Comparison of ENCODE assay signal across 18 cellular contexts in the genomic region with DNA sequence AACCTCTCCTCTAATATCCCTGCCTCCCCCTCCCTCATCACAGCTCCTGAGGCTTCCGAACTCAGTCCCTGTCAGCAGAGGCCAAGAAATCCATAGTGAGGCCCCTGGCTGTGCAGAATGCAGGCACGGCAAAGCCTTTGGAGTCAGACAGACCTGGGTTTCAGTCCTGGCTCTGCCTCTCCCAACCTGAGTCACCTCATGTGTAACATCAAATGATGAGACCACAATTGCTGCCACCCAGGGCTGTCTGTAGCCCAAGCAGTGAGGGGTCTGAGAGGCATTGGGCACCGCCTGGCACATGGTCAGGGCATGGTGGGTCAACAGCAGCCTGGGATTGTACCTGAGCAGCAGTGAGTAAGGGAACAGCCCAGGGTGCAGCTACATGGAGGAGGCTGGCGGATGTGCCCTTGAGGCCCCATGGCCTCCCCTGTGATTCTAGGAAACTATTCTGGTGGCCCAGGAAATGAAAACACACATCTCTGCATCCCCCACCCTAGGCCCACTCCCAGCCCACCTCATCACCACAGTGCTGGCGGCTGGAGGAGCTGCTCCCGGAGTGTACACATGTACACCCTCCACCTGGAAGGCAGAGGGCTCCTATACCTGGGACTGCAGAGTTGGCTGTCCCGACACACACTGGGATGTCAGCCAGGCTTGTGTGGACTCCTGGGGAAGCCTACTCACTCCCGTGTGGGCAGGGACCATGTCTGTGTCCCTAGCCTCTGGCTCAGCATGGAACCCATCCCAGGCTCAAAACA. TPM values are rescaled to one million over a fixed set of nuclear protein-coding genes. Genes with fewer than 3 reads are reported as not detected.
DNase-seq lines count a peak whose midpoint lies in the region; ATAC-seq and TF ChIP-seq lines count a peak whose summit lies in the region.
"Had no signal": no experiment of that assay in that cellular context is flagged by ENCODE, and none has a peak within 500 bp of the region (broad histone marks: within the 10 kb centered on the region; RNA-seq: fewer than 3 reads in every experiment).

No MANE protein-coding gene starts in this region.

- intact Hi-C loops in gastrocnemius medialis (cut with DNase I; ENCODE audit: low total_unique reads), result loop anchor here (1.0 to 2.0 kb wide), 2 partner anchors 27 to 85 kb away; no protein-coding TSS in a partner anchor

- no peak for ATAC-seq in GM23338
- ATAC-seq in gastrocnemius medialis, result no peak
- ATAC-seq in GM18867 (IDR thresholded peaks at IDR 0.05; ENCODE audit: unreplicated experiment), result no peak
- ATAC-seq: activated CD4-positive, CD25-positive, alpha-beta regulatory T cell treated with anti-CD3 and anti-CD28 coated beads, Interleukin-2, amount 50 U/mL, for 24 hours had no signal

- no peak for DNase-seq in GM23338 (ENCODE audit: low spot score)
- DNase-seq in WERI-Rb-1, result no peak
- peak; percentile 7 for DNase-seq in iPS-NIHi7 (ENCODE audit: extremely low spot score)
- no peak for DNase-seq in gastrocnemius medialis
- no peak for DNase-seq in germinal center (ENCODE audit: low spot score)
- no peak for DNase-seq in NCI-H774 (lab: John Stamatoyannopoulos, UW)
- DNase-seq: NCI-H1105; stimulated activated CD4-positive, alpha-beta T cell treated with anti-CD3 and anti-CD28 coated beads, Interleukin-2, amount 100 ng/mL, for 24 hours had no signal

- H3K9me2 ChIP-seq in GM23338 (ENCODE audit: insufficient read depth), result no peaks in the 10 kb centered on the region

- H3K36me3 Mint-ChIP-seq in GM23338 (ENCODE audit: low read depth), result no peaks in the 10 kb centered on the region

- H3K9me3 Mint-ChIP-seq in GM23338, result no peaks in the 10 kb centered on the region
- H3K9me3 Mint-ChIP-seq: activated T-helper 1 cell treated with anti-CD3 and anti-CD28 coated beads, Interleukin-12 subunit alpha, Interleukin-12 subunit beta, Interleukin-2, Interleukin-4 antibody, amounts not matched to agents 30 ng/mL and 10 ng/mL and 1 ng/mL, durations not matched to agents 14 hours and 24 hours and 36 hours had no signal

- no peak for TF ChIP-seq CTCF in GM23338 (conservative IDR thresholded peaks at IDR 0.05; ENCODE audit: low read depth in 2 of 2)
- TF ChIP-seq CTCF in WERI-Rb-1 (IDR thresholded peaks at IDR 0.05; ENCODE audit: low read depth, low read length), result no peak
- TF ChIP-seq CTCF in gastrocnemius medialis (IDR thresholded peaks at IDR 0.05 in 4 of 5, conservative IDR thresholded peaks at IDR 0.05 in 1 of 5), result no peak

- peak overlapping the region; percentile 32; the same call in 1 of the 2 replicates for H2AFZ ChIP-seq in GM23338

- H3K27me3 ChIP-seq in GM23338 (ENCODE audit: insufficient read depth) (no peaks in the 10 kb centered on the region), WERI-Rb-1 (ENCODE audit: insufficient read depth, low read depth, severe bottlenecking) (no peaks in the 10 kb centered on the region), gastrocnemius medialis (no peaks in the 10 kb centered on the region)
- H3K27me3 ChIP-seq: heart left ventricle, SJSA1 had no signal

- H3K4me2 ChIP-seq in GM23338, result no peak overlapping the region

- H3K79me2 ChIP-seq in GM23338 (replicated peaks; ENCODE audit: insufficient read depth), result no peaks in the 10 kb centered on the region

- H3K27ac Mint-ChIP-seq in GM23338, result no peak overlapping the region
- H3K27ac Mint-ChIP-seq: activated T-helper 1 cell treated with anti-CD3 and anti-CD28 coated beads, Interleukin-12 subunit alpha, Interleukin-12 subunit beta, Interleukin-2, Interleukin-4 antibody, amounts not matched to agents 30 ng/mL and 10 ng/mL and 1 ng/mL, durations not matched to agents 14 hours and 24 hours and 36 hours had no signal

- H3K27ac ChIP-seq in GM23338 (ENCODE audit: low read depth) (no peak overlapping the region), WERI-Rb-1 (peak overlapping the region; percentile 79), gastrocnemius medialis (peak overlapping the region; percentile 11 to 69 (median 41))
- H3K27ac ChIP-seq: SJSA1 had no signal

- H3K36me3 ChIP-seq in GM23338 (ENCODE audit: insufficient read depth) (no peaks in the 10 kb centered on the region), WERI-Rb-1 (no peaks in the 10 kb centered on the region; the same call in 1 of the 2 replicates), gastrocnemius medialis (no peaks in the 10 kb centered on the region)
- H3K36me3 ChIP-seq: heart left ventricle, SJSA1 had no signal

- H3K9me3 ChIP-seq in WERI-Rb-1 (ENCODE audit: severe bottlenecking), result no peaks in the 10 kb centered on the region
- no peaks in the 10 kb centered on the region for H3K9me3 ChIP-seq in gastrocnemius medialis
- H3K9me3 ChIP-seq: heart left ventricle, SJSA1 had no signal

- no peak overlapping the region for H3K4me3 Mint-ChIP-seq in GM23338
- H3K4me3 Mint-ChIP-seq: activated T-helper 1 cell treated with anti-CD3 and anti-CD28 coated beads, Interleukin-12 subunit alpha, Interleukin-12 subunit beta, Interleukin-2, Interleukin-4 antibody, amounts not matched to agents 30 ng/mL and 10 ng/mL and 1 ng/mL, durations not matched to agents 14 hours and 24 hours and 36 hours had no signal

- no peaks in the 10 kb centered on the region for H4K20me1 ChIP-seq in GM23338 (replicated peaks; ENCODE audit: insufficient read depth)

- no peaks in the 10 kb centered on the region for H3F3A ChIP-seq in GM23338 (replicated peaks; ENCODE audit: low read depth)

- in situ Hi-C loops in gastrocnemius medialis (cut with MboI; ENCODE audit: low sequenced_read_pairs in 4 of 4), result loop anchor here in 2 of 4 donors (10.0 kb wide), 1 partner anchor 79 kb away; no protein-coding TSS in a partner anchor

- H3K4me3 ChIP-seq in GM23338 (no peak overlapping the region), WERI-Rb-1 (ENCODE audit: low read depth, low read length) (no peak overlapping the region), gastrocnemius medialis (no peak overlapping the region)
- H3K4me3 ChIP-seq: heart left ventricle, SJSA1 had no signal

- H3K4me1 Mint-ChIP-seq in GM23338, result peaks cover 2% of the 10 kb centered on the region; the same call in 1 of the 3 replicates

- peaks cover 11% of the 10 kb centered on the region for H3K27me3 Mint-ChIP-seq in GM23338 (ENCODE audit: insufficient read depth, low read depth, poor library complexity)

- H3K4me1 ChIP-seq in GM23338 (ENCODE audit: insufficient read depth) (no peaks in the 10 kb centered on the region), gastrocnemius medialis (peaks cover 4 to 8% of the 10 kb centered on the region in 2 donors)

- TF ChIP-seq POLR2A in gastrocnemius medialis (IDR thresholded peaks at IDR 0.05), result no peak

TF ChIP-seq in GM23338, 12 proteins besides CTCF, POLR2A, EP300 and RAD21 (continues in another document):
- TF ChIP-seq POLR2AphosphoS5 (IDR thresholded peaks at IDR 0.05; ENCODE audit: low read depth), result no peak
- TF ChIP-seq, protein P1, sequence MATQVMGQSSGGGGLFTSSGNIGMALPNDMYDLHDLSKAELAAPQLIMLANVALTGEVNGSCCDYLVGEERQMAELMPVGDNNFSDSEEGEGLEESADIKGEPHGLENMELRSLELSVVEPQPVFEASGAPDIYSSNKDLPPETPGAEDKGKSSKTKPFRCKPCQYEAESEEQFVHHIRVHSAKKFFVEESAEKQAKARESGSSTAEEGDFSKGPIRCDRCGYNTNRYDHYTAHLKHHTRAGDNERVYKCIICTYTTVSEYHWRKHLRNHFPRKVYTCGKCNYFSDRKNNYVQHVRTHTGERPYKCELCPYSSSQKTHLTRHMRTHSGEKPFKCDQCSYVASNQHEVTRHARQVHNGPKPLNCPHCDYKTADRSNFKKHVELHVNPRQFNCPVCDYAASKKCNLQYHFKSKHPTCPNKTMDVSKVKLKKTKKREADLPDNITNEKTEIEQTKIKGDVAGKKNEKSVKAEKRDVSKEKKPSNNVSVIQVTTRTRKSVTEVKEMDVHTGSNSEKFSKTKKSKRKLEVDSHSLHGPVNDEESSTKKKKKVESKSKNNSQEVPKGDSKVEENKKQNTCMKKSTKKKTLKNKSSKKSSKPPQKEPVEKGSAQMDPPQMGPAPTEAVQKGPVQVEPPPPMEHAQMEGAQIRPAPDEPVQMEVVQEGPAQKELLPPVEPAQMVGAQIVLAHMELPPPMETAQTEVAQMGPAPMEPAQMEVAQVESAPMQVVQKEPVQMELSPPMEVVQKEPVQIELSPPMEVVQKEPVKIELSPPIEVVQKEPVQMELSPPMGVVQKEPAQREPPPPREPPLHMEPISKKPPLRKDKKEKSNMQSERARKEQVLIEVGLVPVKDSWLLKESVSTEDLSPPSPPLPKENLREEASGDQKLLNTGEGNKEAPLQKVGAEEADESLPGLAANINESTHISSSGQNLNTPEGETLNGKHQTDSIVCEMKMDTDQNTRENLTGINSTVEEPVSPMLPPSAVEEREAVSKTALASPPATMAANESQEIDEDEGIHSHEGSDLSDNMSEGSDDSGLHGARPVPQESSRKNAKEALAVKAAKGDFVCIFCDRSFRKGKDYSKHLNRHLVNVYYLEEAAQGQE (IDR thresholded peaks at IDR 0.05; ENCODE audit: unreplicated experiment), result no peak
- no peak for TF ChIP-seq CREB1 (CRISPR knock-in tag; IDR thresholded peaks at IDR 0.05; ENCODE audit: low read depth)

RNA-seq across cellular contexts. Expression of a gene that starts 7.7 kb away (rescaled TPM):
- 0.27 and 1.7 TPM in 2 replicates for total RNA-seq in GM23338 (2014; rRNA removed; shearing (Covaris generic))
- 0.27 and 0.42 TPM in 2 replicates for polyA plus RNA-seq in GM23338 (2016; fragmentation: Nextera tagmentation; extraction: Ambion mirVana)
- total RNA-seq in gastrocnemius medialis, result not detected
- total RNA-seq: activated CD8-positive, alpha-beta memory T cell treated with anti-CD3 and anti-CD28 coated beads for 36 hours; activated T-helper 1 cell treated with anti-CD3 and anti-CD28 coated beads, Interleukin-12 subunit alpha, Interleukin-12 subunit beta, Interleukin-2, Interleukin-4 antibody, amounts not matched to agents 30 ng/mL and 10 ng/mL and 1 ng/mL, durations not matched to agents 14 hours and 24 hours and 36 hours; heart left ventricle; SJSA1; subcutaneous adipose tissue; T-helper 2 cell treated with Interferon-gamma antibody and Interleukin-4, amounts not matched to agents 100 ng/mL and 5 ng/mL, for 36 hours had no signal
- polyA plus RNA-seq: fibroblast of lung, heart left ventricle, keratinocyte had no signal

RNA-seq across cellular contexts. Expression of a gene that starts 11.7 kb away (rescaled TPM):
- total RNA-seq in GM23338 (2014; rRNA removed; shearing (Covaris generic)), result 0.28 and 0.62 TPM in 2 replicates
- 0.23 TPM in 1 of 2 replicates, not detected in the other for polyA plus RNA-seq in GM23338 (2016; fragmentation: Nextera tagmentation; extraction: Ambion mirVana)
- 10 to 100 TPM; 37.1 to 53.5 (median 43.3) TPM for total RNA-seq in gastrocnemius medialis
- total RNA-seq: activated CD8-positive, alpha-beta memory T cell treated with anti-CD3 and anti-CD28 coated beads for 36 hours; activated T-helper 1 cell treated with anti-CD3 and anti-CD28 coated beads, Interleukin-12 subunit alpha, Interleukin-12 subunit beta, Interleukin-2, Interleukin-4 antibody, amounts not matched to agents 30 ng/mL and 10 ng/mL and 1 ng/mL, durations not matched to agents 14 hours and 24 hours and 36 hours; T-helper 2 cell treated with Interferon-gamma antibody and Interleukin-4, amounts not matched to agents 100 ng/mL and 5 ng/mL, for 36 hours had no signal
- polyA plus RNA-seq: keratinocyte had no signal

RNA-seq across cellular contexts. Expression of a gene that starts 47.0 kb away (rescaled TPM):
- total RNA-seq in GM23338 (2014; rRNA removed; shearing (Covaris generic)), result 4.1 and 5.2 TPM in 2 replicates
- polyA plus RNA-seq in GM23338 (2016; fragmentation: Nextera tagmentation; extraction: Ambion mirVana), result 1.1 and 1.4 TPM in 2 replicates
- total RNA-seq in gastrocnemius medialis, result under 1 TPM in 2 of 4 donors, not detected in 2; 0.07 to 0.25 TPM
- total RNA-seq: SJSA1 had no signal
- polyA plus RNA-seq: keratinocyte had no signal

RNA-seq across cellular contexts. Expression of a gene that starts 55.9 kb away (rescaled TPM):
- 7.5 and 7.8 TPM in 2 replicates for total RNA-seq in GM23338 (2014; rRNA removed; shearing (Covaris generic))
- 2.4 and 2.6 TPM in 2 replicates for polyA plus RNA-seq in GM23338 (2016; fragmentation: Nextera tagmentation; extraction: Ambion mirVana)
- 10 to 100 TPM in 3 of 4 donors, 1 to 10 TPM in 1; 8.7 to 15.9 (median 10.1) TPM for total RNA-seq in gastrocnemius medialis

Comparison
In these comparisons a context has a peak if more than half of its experiments do, and no peak if none do; other contexts are left out.
1. RNA of a gene that starts 11.7 kb away (total RNA-seq): 37.1 to 53.5 TPM in gastrocnemius medialis; 0.28 to 0.62 TPM in GM23338; every median in the first group is over 10 times any median in the second.